ENCODE assay signal across 1 cellular context in genomic region chr2:173651891-173652290, GRCh38.
TF ChIP-seq lines count a peak whose summit lies in the region.

No MANE protein-coding gene starts in this region.

TF ChIP-seq in H1, 55 proteins besides CTCF, POLR2A, EP300 and RAD21:
- TF ChIP-seq KDM1A (IDR thresholded peaks at IDR 0.05; ENCODE audit: borderline replicate concordance, low read length) (peak; percentile 48; the same call in 1 of the 2 replicates), MAX (IDR thresholded peaks at IDR 0.05) (no peak)
